Comparison of ENCODE assay signal across 6 cellular contexts in genomic region chr22:49698616-49699015, GRCh38.
DNase-seq lines count a peak whose midpoint lies in the region; ATAC-seq and TF ChIP-seq lines count a peak whose summit lies in the region.
"Not testable (repeated sequence)": the region's sequence is repeated elsewhere in the genome, so short reads cannot be mapped to it uniquely, and the experiment has no call there.

No MANE protein-coding gene starts in this region.

- H3K27me3 Mint-ChIP-seq in type B pancreatic cell = peaks cover 34% of the 10 kb centered on the region

- H3K23ac ChIP-seq in neuronal stem cell (ENCODE audit: low read depth, low read length, poor library complexity) = not testable (repeated sequence)

- H3K4me1 Mint-ChIP-seq in type B pancreatic cell (ENCODE audit: unreplicated experiment) = not testable (repeated sequence)

- H3K4me3 Mint-ChIP-seq in type B pancreatic cell = not testable (repeated sequence)

- H3K9me3 Mint-ChIP-seq in type B pancreatic cell = not testable (repeated sequence)

- ATAC-seq in sciatic nerve = not testable (repeated sequence)

- H3K9ac ChIP-seq in neuronal stem cell (ENCODE audit: low read depth, low read length, poor library complexity) = not testable (repeated sequence)

- not testable (repeated sequence) for TF ChIP-seq CTCF in type B pancreatic cell (conservative IDR thresholded peaks at IDR 0.05)

- not testable (repeated sequence) for H3K79me1 ChIP-seq in neuronal stem cell (ENCODE audit: low read depth, low read length)

- peak overlapping the region; percentile 49 for H3K18ac ChIP-seq in neuronal stem cell (ENCODE audit: low read length)

- not testable (repeated sequence) for H3K27me3 ChIP-seq in neuronal stem cell (ENCODE audit: control insufficient read depth in 3 of 3, insufficient read depth in 3 of 3, low read depth in 1 of 3, low read length in 3 of 3)

- not testable (repeated sequence) for H3K36me3 Mint-ChIP-seq in type B pancreatic cell

- peak; percentile 18 for DNase-seq in activated CD8-positive, alpha-beta memory T cell treated with anti-CD3 and anti-CD28 coated beads, Interleukin-2, amount 50 U/mL, for 48 hours
- peak; percentile 46 for DNase-seq in activated effector memory CD4-positive, alpha-beta T cell treated with anti-CD3 and anti-CD28 coated beads, Interleukin-2, amount 50 U/mL, for 16 hours
- DNase-seq in islet precursor cell (peak; percentile 16), sciatic nerve (ENCODE audit: low spot score) (peak; percentile 8), type B pancreatic cell (ENCODE audit: extremely low spot score, unreplicated experiment) (peak; percentile 52)
- DNase-seq in neuronal stem cell (ENCODE audit: low spot score) = not testable (repeated sequence)

- H2AK5ac ChIP-seq in neuronal stem cell (ENCODE audit: low read depth, low read length) = not testable (repeated sequence)

- no CpG with 5 or more reads among the region's 7 CpGs for WGBS in neuronal stem cell (ENCODE audit: extremely low coverage in 2 of 2, insufficient read length in 2 of 2, insufficient replicate concordance in 1 of 2), 2 donors

- H3K9me3 ChIP-seq in neuronal stem cell (replicated peaks in 1 of 2; ENCODE audit: control insufficient read depth in 2 of 2, insufficient read depth in 1 of 2, low read depth in 1 of 2, low read length in 2 of 2) = not testable (repeated sequence)

- H4K91ac ChIP-seq in neuronal stem cell (ENCODE audit: low read depth, low read length, poor library complexity) = peak overlapping the region; percentile 64

- H3K4me1 ChIP-seq in neuronal stem cell (ENCODE audit: control insufficient read depth in 2 of 2, insufficient read depth in 1 of 2, low read depth in 1 of 2, low read length in 2 of 2) = not testable (repeated sequence)

- H3K36me3 ChIP-seq in neuronal stem cell (replicated peaks in 1 of 2; ENCODE audit: control insufficient read depth in 2 of 2, insufficient read depth in 2 of 2, low read length in 2 of 2) = not testable (repeated sequence)

- not testable (repeated sequence) for H2BK5ac ChIP-seq in neuronal stem cell (ENCODE audit: low read length)

- not testable (repeated sequence) for H3K14ac ChIP-seq in neuronal stem cell (ENCODE audit: low read length)

- not testable (repeated sequence) for H2AFZ ChIP-seq in neuronal stem cell (ENCODE audit: low read length)

- H2BK120ac ChIP-seq in neuronal stem cell (ENCODE audit: low read depth, low read length) = not testable (repeated sequence)

- intact Hi-C loops in sciatic nerve (cut with DNase I) = not testable (repeated sequence)

- H3K27ac ChIP-seq in neuronal stem cell (replicated peaks; ENCODE audit: low read length) = not testable (repeated sequence)

- not testable (repeated sequence) for H3K4me3 ChIP-seq in neuronal stem cell (ENCODE audit: low read length in 2 of 2)

- H3K4ac ChIP-seq in neuronal stem cell (ENCODE audit: low read length) = not testable (repeated sequence)

- H2BK15ac ChIP-seq in neuronal stem cell (ENCODE audit: low read length) = not testable (repeated sequence)

- not testable (repeated sequence) for H3K27ac Mint-ChIP-seq in type B pancreatic cell

- H3K4me2 ChIP-seq in neuronal stem cell (ENCODE audit: insufficient read depth, low read length, poor library complexity, severe bottlenecking) = not testable (repeated sequence)

- not testable (repeated sequence) for H2BK12ac ChIP-seq in neuronal stem cell (ENCODE audit: low read length)

- not testable (repeated sequence) for H4K8ac ChIP-seq in neuronal stem cell (ENCODE audit: low read depth, low read length)
